21 cellular contexts compared by ENCODE assay signal in genomic region chr2:28400921-28401320, GRCh38. TPM values are rescaled to one million over a fixed set of nuclear protein-coding genes. Genes with fewer than 3 reads are reported as not detected.
A peak's percentile ranks its signal among the peaks of the same experiment; 100 is the strongest.
DNase-seq lines count a peak whose midpoint lies in the region; ATAC-seq, FAIRE-seq and TF ChIP-seq lines count a peak whose summit lies in the region.
"Had no signal": no experiment of that assay in that cellular context is flagged by ENCODE, and none has a peak within 500 bp of the region (broad histone marks: within the 10 kb centered on the region; RNA-seq: fewer than 3 reads in every experiment).

No MANE protein-coding gene starts in this region.

- H3K36me3 ChIP-seq in muscle layer of colon (ENCODE audit: insufficient read depth, low read length) (peaks cover 36% of the 10 kb centered on the region), thoracic aorta (peaks cover 30% of the 10 kb centered on the region), testis (ENCODE audit: low read depth, missing control alignments) (no peaks in the 10 kb centered on the region), brain microvascular endothelial cell (replicated peaks) (peaks cover 54% of the 10 kb centered on the region), small intestine (ENCODE audit: control insufficient read depth in 2 of 2, insufficient read depth in 2 of 2, low read length in 2 of 2) (peaks cover 12 to 24% of the 10 kb centered on the region in 2 donors)

- peak overlapping the region; percentile 57 for H3K27ac Mint-ChIP-seq in chondrocyte (ENCODE audit: unreplicated experiment)
- H3K27ac Mint-ChIP-seq: activated CD8-positive, alpha-beta T cell treated with anti-CD3 and anti-CD28 coated beads, Interleukin-2, amount 10 ng/mL, durations not matched to agents 7 days and 5 days had no signal

- DNase-seq in RCC 7860 (ENCODE audit: low spot score) (peak; percentile 3), chondrocyte (ENCODE audit: low spot score) (no peak), thoracic aorta (ENCODE audit: low spot score) (no peak), testis (no peak), brain microvascular endothelial cell (no peak), small intestine (no peak)
- DNase-seq: activated CD4-positive, CD25-positive, alpha-beta regulatory T cell; activated CD8-positive, alpha-beta T cell treated with anti-CD3 and anti-CD28 coated beads, Interleukin-2, amount 10 ng/mL, durations not matched to agents 7 days and 5 days; amniotic stem cell; BE2C; foreskin keratinocyte; GDM1; mesendoderm; MM.1S; NCI-H1694; SHP77; stimulated activated CD4-positive, alpha-beta T cell treated with anti-CD3 and anti-CD28 coated beads, Interleukin-1b, Interleukin-23, amount 100 ng/mL, for 48 hours had no signal

- H3K9me3 ChIP-seq in muscle layer of colon (ENCODE audit: low read length) (no peaks in the 10 kb centered on the region), thoracic aorta (no peaks in the 10 kb centered on the region), testis (no peaks in the 10 kb centered on the region), small intestine (ENCODE audit: control insufficient read depth, low read depth) (no peaks in the 10 kb centered on the region)
- H3K9me3 ChIP-seq: BE2C had no signal

- H3K27ac ChIP-seq in muscle layer of colon (ENCODE audit: low read depth, low read length), result peak overlapping the region; percentile 99
- H3K27ac ChIP-seq in thoracic aorta, result peak overlapping the region in 1 of 2 donors; percentile 99
- H3K27ac ChIP-seq in testis, result no peak overlapping the region
- H3K27ac ChIP-seq in brain microvascular endothelial cell, result no peak overlapping the region
- H3K27ac ChIP-seq in small intestine (ENCODE audit: low read depth in 1 of 2, low read length in 1 of 2), result no peak overlapping the region
- H3K27ac ChIP-seq: foreskin keratinocyte had no signal

- WGBS in testis, 2 donors, result 79 to 88% methylated on average over 1 of the region's 1 CpG
- 62 to 75% (median 69%) methylated on average over 1 of the region's 1 CpG for WGBS in small intestine, 3 donors

- TF ChIP-seq CTCF in chondrocyte (IDR thresholded peaks at IDR 0.05) (no peak), thoracic aorta (IDR thresholded peaks at IDR 0.05) (no peak), testis (IDR thresholded peaks at IDR 0.05) (no peak), brain microvascular endothelial cell (IDR thresholded peaks at IDR 0.05; ENCODE audit: low read depth, low read length, missing control alignments) (no peak)

- peaks cover 20% of the 10 kb centered on the region for H3K36me3 Mint-ChIP-seq in chondrocyte (ENCODE audit: low read depth)

- in situ Hi-C loops in brain microvascular endothelial cell (cut with HindIII; ENCODE audit: low pct_ligation_motif_present, low sequenced_read_pairs), result loop anchor here (25.0 kb wide), 1 partner anchor 639 kb away; the partner anchor contains the start of gene MRPL33

- H3K4me1 Mint-ChIP-seq in chondrocyte (ENCODE audit: low read depth), result peaks cover 31% of the 10 kb centered on the region

- H3K27me3 Mint-ChIP-seq in chondrocyte (ENCODE audit: low read depth), result no peaks in the 10 kb centered on the region

- no peak overlapping the region for H3K9ac ChIP-seq in muscle layer of colon (ENCODE audit: low read length)

- FAIRE-seq in RCC 7860 (lab: Jason Lieb, UNC) (no peak), small intestine (lab: Jason Lieb, UNC) (no peak)
- FAIRE-seq: GM12892 had no signal

- no peaks in the 10 kb centered on the region for H3K27me3 ChIP-seq in muscle layer of colon (ENCODE audit: control insufficient read depth in 1 of 2, insufficient read depth in 2 of 2, low read length in 2 of 2)
- no peaks in the 10 kb centered on the region for H3K27me3 ChIP-seq in thoracic aorta (replicated peaks; ENCODE audit: insufficient read depth)
- H3K27me3 ChIP-seq in testis, result no peaks in the 10 kb centered on the region
- no peaks in the 10 kb centered on the region for H3K27me3 ChIP-seq in brain microvascular endothelial cell (replicated peaks)
- H3K27me3 ChIP-seq in small intestine (ENCODE audit: control insufficient read depth in 2 of 2, insufficient read depth in 2 of 2, low read length in 2 of 2), result no peaks in the 10 kb centered on the region
- H3K27me3 ChIP-seq: BE2C, foreskin keratinocyte had no signal

- no peak for ATAC-seq in thoracic aorta (ENCODE audit: insufficient number of reproducible peaks, low FRiP score, low read depth)
- ATAC-seq: activated CD8-positive, alpha-beta T cell treated with anti-CD3 and anti-CD28 coated beads, Interleukin-2, amount 10 ng/mL, durations not matched to agents 7 days and 5 days; foreskin keratinocyte; right cardiac atrium had no signal

- H3K4me3 ChIP-seq in muscle layer of colon (ENCODE audit: low read depth in 1 of 2, low read length in 2 of 2) (no peak overlapping the region), thoracic aorta (peak overlapping the region; percentile 97), testis (no peak overlapping the region), brain microvascular endothelial cell (ENCODE audit: low read depth, low read length) (no peak overlapping the region), small intestine (ENCODE audit: low read depth in 1 of 2, low read length in 2 of 2) (no peak overlapping the region)

- intact Hi-C loops in testis (cut with DNase I; ENCODE audit: low total_unique reads), result no loop called here

- H3K4me1 ChIP-seq in muscle layer of colon (ENCODE audit: insufficient read depth, low read length), result peaks cover 64% of the 10 kb centered on the region
- peaks cover 69 to 79% of the 10 kb centered on the region in 2 donors for H3K4me1 ChIP-seq in thoracic aorta (ENCODE audit: control insufficient read depth in 1 of 2, low read depth in 2 of 2)
- H3K4me1 ChIP-seq in testis, result peaks cover 25% of the 10 kb centered on the region
- peaks cover 2 to 10% of the 10 kb centered on the region in 2 donors for H3K4me1 ChIP-seq in small intestine (ENCODE audit: control insufficient read depth in 2 of 2, insufficient read depth in 1 of 2, low read depth in 1 of 2, low read length in 1 of 2)

- H3K4me3 Mint-ChIP-seq in chondrocyte (ENCODE audit: unreplicated experiment), result peak overlapping the region; percentile 7
- H3K4me3 Mint-ChIP-seq: activated CD8-positive, alpha-beta T cell treated with anti-CD3 and anti-CD28 coated beads, Interleukin-2, amount 10 ng/mL, durations not matched to agents 7 days and 5 days; neural crest cell had no signal

- no peaks in the 10 kb centered on the region for H3K9me3 Mint-ChIP-seq in chondrocyte (ENCODE audit: low read depth)
- H3K9me3 Mint-ChIP-seq: neural crest cell had no signal

- TF ChIP-seq POLR2A in testis (IDR thresholded peaks at IDR 0.05), result no peak

RNA-seq across cellular contexts. Expression of gene FOSL2, which starts 8.3 kb away (rescaled TPM):
- 93.0 to 163 TPM (median 156 TPM) in 3 replicates for total RNA-seq in chondrocyte
- 100 to 1,000 TPM; 188 to 311 TPM for total RNA-seq in thoracic aorta
- total RNA-seq in testis, result 10 to 100 TPM; 24.3 to 39.7 TPM
- 14.1 TPM for polyA plus RNA-seq in testis (ENCODE audit: insufficient read depth, low read depth, low replicate concordance)
- 10 to 100 TPM; 29.2 to 41.4 (median 40.0) TPM for polyA plus RNA-seq in small intestine
